9 cellular contexts compared by ENCODE assay signal in the genomic region with DNA sequence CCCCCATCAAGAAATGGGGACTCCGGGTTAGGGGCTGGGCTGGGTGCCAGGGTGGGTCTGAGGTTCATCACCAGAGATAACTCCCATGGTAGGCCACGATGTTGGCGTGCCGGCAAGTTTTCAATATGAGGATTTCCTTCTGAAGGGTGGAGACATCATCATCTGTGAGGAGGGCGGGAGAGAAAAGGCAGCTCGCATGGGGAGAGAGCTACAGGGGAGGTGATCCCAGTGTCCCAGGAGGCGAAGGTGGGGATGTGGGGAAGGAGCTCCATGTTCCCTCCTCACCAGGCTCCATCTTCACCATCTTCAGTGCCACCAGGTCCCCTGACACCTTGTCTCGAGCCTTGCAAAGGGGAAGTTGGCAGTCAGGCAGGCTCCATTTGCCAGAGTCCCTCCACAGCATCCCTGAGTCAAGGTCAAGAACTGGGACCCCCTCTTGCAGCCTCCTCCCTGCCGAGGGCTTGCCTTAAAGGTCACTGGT. TPM values are rescaled to one million over a fixed set of nuclear protein-coding genes. Genes with fewer than 3 reads are reported as not detected.
DNase-seq lines count a peak whose midpoint lies in the region; ATAC-seq and TF ChIP-seq lines count a peak whose summit lies in the region.
"Had no signal": no experiment of that assay in that cellular context is flagged by ENCODE, and none has a peak within 500 bp of the region (broad histone marks: within the 10 kb centered on the region; RNA-seq: fewer than 3 reads in every experiment).

No MANE protein-coding gene starts in this region.

- no peak overlapping the region for H3K4me3 Mint-ChIP-seq in MCF 10A (ENCODE audit: unreplicated experiment)

- H3K9me3 Mint-ChIP-seq in MCF 10A (ENCODE audit: unreplicated experiment) = no peaks in the 10 kb centered on the region

- TF ChIP-seq EP300 in upper lobe of left lung (IDR thresholded peaks at IDR 0.05) = no peak

- H3K4me1 Mint-ChIP-seq in MCF 10A (ENCODE audit: insufficient read depth, unreplicated experiment) = peaks cover 8% of the 10 kb centered on the region

- TF ChIP-seq CTCF in breast epithelium (IDR thresholded peaks at IDR 0.05) = no peak
- no peak for TF ChIP-seq CTCF in MCF 10A (IDR thresholded peaks at IDR 0.05; ENCODE audit: unreplicated experiment)
- no peak for TF ChIP-seq CTCF in lower lobe of right lung (IDR thresholded peaks at IDR 0.05)
- TF ChIP-seq CTCF in upper lobe of left lung (IDR thresholded peaks at IDR 0.05) = no peak

- POLR2A ChIA-PET in MCF 10A (lab: Yijun Ruan, JAX) = interaction anchor here (2.0 to 2.9 kb wide), 2 partner anchors 31 to 73 kb away, joined by 16 to 39 read pairs; a partner anchor contains a TSS

- H3K9me3 ChIP-seq in breast epithelium = no peaks in the 10 kb centered on the region
- H3K9me3 ChIP-seq in lower lobe of right lung = no peaks in the 10 kb centered on the region
- no peaks in the 10 kb centered on the region for H3K9me3 ChIP-seq in upper lobe of left lung

- H3K36me3 Mint-ChIP-seq in MCF 10A (ENCODE audit: insufficient read depth, unreplicated experiment) = peaks cover 35% of the 10 kb centered on the region

- H3K4me3 ChIP-seq in breast epithelium (peak overlapping the region; percentile 87 to 98 (median 93)), lower lobe of right lung (peak overlapping the region; percentile 93), upper lobe of left lung (peak overlapping the region in 3 of 4 donors; percentile 82 to 94 (median 88))

- no peak for DNase-seq in breast epithelium (ENCODE audit: low spot score in 2 of 2)
- no peak for DNase-seq in MCF 10A (ENCODE audit: unreplicated experiment)
- peak; percentile 22 for DNase-seq in activated T-cell treated with anti-CD3 and anti-CD28 coated beads for 48 hours (ENCODE audit: low read depth)
- DNase-seq in lower lobe of right lung = no peak
- DNase-seq in upper lobe of left lung = no peak
- DNase-seq in DMS153 (lab: John Stamatoyannopoulos, UW) = no peak
- DNase-seq: NCI-H2029 treated with DMSO at 0.1 percent for 48 hours had no signal

- no peaks in the 10 kb centered on the region for H3K36me3 ChIP-seq in breast epithelium
- peaks cover 23% of the 10 kb centered on the region for H3K36me3 ChIP-seq in lower lobe of right lung
- peaks cover 4 to 22% (median 20%) of the 10 kb centered on the region in 4 donors for H3K36me3 ChIP-seq in upper lobe of left lung

- TF ChIP-seq POLR2A in breast epithelium (IDR thresholded peaks at IDR 0.05) (no peak), upper lobe of left lung (IDR thresholded peaks at IDR 0.05) (no peak)

- H3K27ac ChIP-seq in breast epithelium (no peak overlapping the region), lower lobe of right lung (peak overlapping the region; percentile 26), upper lobe of left lung (peak overlapping the region in 3 of 4 donors; percentile 37 to 94 (median 61))

- no TSS peak for BruUV-seq in MCF 10A (replicated peaks; lab: Mats Ljungman, UMichigan)

- intact Hi-C loops in breast epithelium (cut with DNase I; ENCODE audit: low total_unique reads) (no loop called here), MCF 10A (cut with micrococcal nuclease) (loop anchor here (5.0 kb wide), 2 partner anchors 60 to 75 kb away; no protein-coding TSS in a partner anchor), lower lobe of right lung (cut with DNase I) (no loop called here)

- CTCF ChIA-PET in MCF 10A (lab: Yijun Ruan, JAX) = interaction anchor here (0.7 to 6.1 kb wide), 2 partner anchors 18 to 42 kb away, joined by 3 to 46 read pairs; no protein-coding TSS in a partner anchor

- no peak for ATAC-seq in lower lobe of right lung
- ATAC-seq in upper lobe of left lung (ENCODE audit: low FRiP score in 2 of 2) = no peak
- no peak for ATAC-seq in HG03457 (IDR thresholded peaks at IDR 0.05; ENCODE audit: unreplicated experiment)
- ATAC-seq in esophagus mucosa = no peak

- H3K27me3 Mint-ChIP-seq in MCF 10A (ENCODE audit: insufficient read depth, unreplicated experiment) = no peaks in the 10 kb centered on the region

- H3K27me3 ChIP-seq in breast epithelium (no peaks in the 10 kb centered on the region), lower lobe of right lung (ENCODE audit: low read depth) (no peaks in the 10 kb centered on the region), upper lobe of left lung (no peaks in the 10 kb centered on the region)

- H3K4me1 ChIP-seq in breast epithelium = peaks cover 4 to 9% of the 10 kb centered on the region in 2 donors
- H3K4me1 ChIP-seq in lower lobe of right lung = peaks cover 24% of the 10 kb centered on the region
- peaks cover 14 to 24% (median 16%) of the 10 kb centered on the region in 4 donors for H3K4me1 ChIP-seq in upper lobe of left lung

- H3K27ac Mint-ChIP-seq in MCF 10A (ENCODE audit: low read depth, unreplicated experiment) = no peak overlapping the region

- 57 to 62% methylated on average over 7 to 9 of the region's 9 CpGs for WGBS in upper lobe of left lung, 2 donors

RNA-seq across cellular contexts. Expression of a gene that starts 0.4 kb away (rescaled TPM):
- total RNA-seq in breast epithelium = 1 to 10 TPM; 2.5 to 9.3 (median 3.6) TPM
- 0.56 and 1.9 TPM in 2 replicates for total RNA-seq in MCF 10A (2022)
- 11.4 TPM for total RNA-seq in lower lobe of right lung
- 10 to 100 TPM in 3 of 6 donors, 1 to 10 TPM in 3; 6.2 to 28.3 (median 9.9) TPM for total RNA-seq in upper lobe of left lung
- total RNA-seq in esophagus mucosa = 3.4 TPM

RNA-seq across cellular contexts. Expression of a gene that starts 1.7 kb away (rescaled TPM):
- total RNA-seq in breast epithelium (100 to 1,000 TPM; 401 to 562 (median 420) TPM), MCF 10A (2022) (342 and 375 TPM in 2 replicates), lower lobe of right lung (229 TPM), upper lobe of left lung (100 to 1,000 TPM; 142 to 404 (median 242) TPM), esophagus mucosa (304 TPM)

RNA-seq across cellular contexts. Expression of a gene that starts 30.1 kb away (rescaled TPM):
- total RNA-seq in breast epithelium (100 to 1,000 TPM; 182 to 296 (median 269) TPM), MCF 10A (2022) (300 and 320 TPM in 2 replicates), lower lobe of right lung (454 TPM), upper lobe of left lung (100 to 1,000 TPM; 162 to 636 (median 512) TPM), esophagus mucosa (455 TPM)

Comparison
In these comparisons a context has a peak if more than half of its experiments do, and no peak if none do; other contexts are left out.
1. H3K27ac ChIP-seq: peak in lower lobe of right lung (single experiment) and upper lobe of left lung (3 of 4); none in breast epithelium (0 of 2).
2. Peak in every context shown above with its lines, with median percentiles within 50 percentile points of each other: H3K4me3 ChIP-seq.